Comparison of ENCODE assay signal across 8 cellular contexts in the genomic region with DNA sequence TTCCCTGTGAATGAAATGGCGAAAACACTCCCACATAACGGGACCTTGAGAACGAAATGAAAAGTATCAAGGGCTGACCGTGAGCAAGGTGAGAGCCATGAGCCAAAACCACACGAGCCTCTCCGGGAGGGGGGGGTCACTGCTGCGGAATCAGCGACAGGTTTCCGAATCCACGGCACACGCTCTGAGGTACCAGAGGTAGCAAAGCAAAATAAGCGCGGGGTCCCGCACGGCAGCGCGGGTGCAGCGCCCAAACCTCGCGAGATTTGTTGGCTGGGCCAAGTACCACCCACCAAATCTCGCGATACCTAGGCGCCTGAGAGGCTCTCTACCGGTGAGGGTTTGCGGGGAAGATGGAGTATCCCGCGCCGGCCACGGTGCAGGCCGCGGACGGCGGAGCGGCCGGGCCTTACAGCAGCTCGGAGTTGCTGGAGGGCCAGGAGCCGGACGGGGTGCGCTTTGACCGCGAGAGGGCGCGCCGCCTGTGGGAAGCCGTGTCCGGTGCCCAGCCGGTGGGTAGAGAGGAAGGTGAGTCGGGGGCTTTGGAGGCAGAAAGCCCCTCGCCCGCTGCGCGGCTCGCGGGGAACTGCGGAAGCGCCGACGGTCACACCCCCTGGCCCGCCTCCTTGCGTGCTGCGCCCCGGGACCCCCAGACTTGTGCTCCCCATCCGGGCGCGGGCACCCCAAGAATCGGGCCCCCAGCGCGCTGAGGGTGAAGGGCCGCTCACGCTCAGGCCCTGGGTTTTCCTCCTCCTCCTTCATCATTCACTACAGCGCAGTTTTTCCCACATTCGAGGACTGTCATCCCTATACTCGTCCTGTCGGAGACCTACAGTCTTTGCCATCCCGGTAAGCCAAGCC.
DNase-seq lines count a peak whose midpoint lies in the region; ATAC-seq and FAIRE-seq lines count a peak whose summit lies in the region.

A gene with protein sequence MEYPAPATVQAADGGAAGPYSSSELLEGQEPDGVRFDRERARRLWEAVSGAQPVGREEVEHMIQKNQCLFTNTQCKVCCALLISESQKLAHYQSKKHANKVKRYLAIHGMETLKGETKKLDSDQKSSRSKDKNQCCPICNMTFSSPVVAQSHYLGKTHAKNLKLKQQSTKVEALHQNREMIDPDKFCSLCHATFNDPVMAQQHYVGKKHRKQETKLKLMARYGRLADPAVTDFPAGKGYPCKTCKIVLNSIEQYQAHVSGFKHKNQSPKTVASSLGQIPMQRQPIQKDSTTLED (plus strand): TSS at position 311 of the 861 bp plus-strand sequence. CDS start 43 bp downstream, at position 354.

- peak; percentile 92 for FAIRE-seq in GM18507 (lab: Jason Lieb, UNC)

- ATAC-seq in HG03025 (IDR thresholded peaks at IDR 0.05; ENCODE audit: low FRiP score, unreplicated experiment) (peak; percentile 64), GM18870 (IDR thresholded peaks at IDR 0.05; ENCODE audit: unreplicated experiment) (no peak)

- DNase-seq in GM18507 (ENCODE audit: extremely low spot score, insufficient read length, low read depth) (peak; percentile 98), NCI-H2081 (lab: John Stamatoyannopoulos, UW) (peak; percentile 90 to 93), T-helper 9 cell (peak; percentile 93), astrocyte of the hippocampus (ENCODE audit: low read depth, low spot score) (peak; percentile 97), hippocampal formation (lab: John Stamatoyannopoulos, UW) (peak; percentile 72), retina (peak; percentile 97)
